10 cellular contexts compared by ENCODE assay signal in genomic region chr7:121752706-121753105, GRCh38.
DNase-seq lines count a peak whose midpoint lies in the region; ATAC-seq and TF ChIP-seq lines count a peak whose summit lies in the region.
"Had no signal": no experiment of that assay in that cellular context is flagged by ENCODE, and none has a peak within 500 bp of the region (broad histone marks: within the 10 kb centered on the region; RNA-seq: fewer than 3 reads in every experiment).

No MANE protein-coding gene starts in this region.

- peaks cover 21% of the 10 kb centered on the region; the same call in 1 of the 2 replicates for H3K27me3 ChIP-seq in MM.1S (replicated peaks; ENCODE audit: insufficient read depth, low read length)
- no peaks in the 10 kb centered on the region for H3K27me3 ChIP-seq in neural progenitor cell
- no peaks in the 10 kb centered on the region for H3K27me3 ChIP-seq in upper lobe of left lung

- H3K4me1 Mint-ChIP-seq in neural progenitor cell: peaks cover 41% of the 10 kb centered on the region
- H3K4me1 Mint-ChIP-seq in endothelial cell (ENCODE audit: unreplicated experiment): no peaks in the 10 kb centered on the region

- peaks cover 4% of the 10 kb centered on the region for H3K27me3 Mint-ChIP-seq in neural progenitor cell (ENCODE audit: insufficient read depth, low read depth)
- H3K27me3 Mint-ChIP-seq in endothelial cell (ENCODE audit: unreplicated experiment): no peaks in the 10 kb centered on the region

- no peaks in the 10 kb centered on the region for H3K9me2 ChIP-seq in MM.1S (replicated peaks; ENCODE audit: insufficient read depth, low read length)

- H3F3A ChIP-seq in MM.1S (ENCODE audit: insufficient read depth, low read length) (no peaks in the 10 kb centered on the region), neural progenitor cell (ENCODE audit: low read depth) (no peaks in the 10 kb centered on the region)

- H4K20me1 ChIP-seq in MM.1S (ENCODE audit: insufficient read depth, low read length) (no peaks in the 10 kb centered on the region), neural progenitor cell (ENCODE audit: low read depth) (no peaks in the 10 kb centered on the region)

- H3K9me3 Mint-ChIP-seq in neural progenitor cell: peaks cover 4% of the 10 kb centered on the region
- no peaks in the 10 kb centered on the region for H3K9me3 Mint-ChIP-seq in endothelial cell (ENCODE audit: unreplicated experiment)

- H3K4me2 ChIP-seq in MM.1S (ENCODE audit: low read depth, low read length): no peak overlapping the region
- no peak overlapping the region for H3K4me2 ChIP-seq in neural progenitor cell

- H3K4me3 Mint-ChIP-seq in neural progenitor cell (no peak overlapping the region), endothelial cell (ENCODE audit: unreplicated experiment) (no peak overlapping the region)

- TF ChIP-seq POLR2A in upper lobe of left lung (IDR thresholded peaks at IDR 0.05): no peak

- peak; percentile 6 for DNase-seq in GM10266 (ENCODE audit: extremely low spot score)
- peak; percentile 33 for DNase-seq in MM.1S
- DNase-seq in cerebellar cortex (ENCODE audit: low spot score): peak; percentile 5
- peak; percentile 52 for DNase-seq in neural progenitor cell (ENCODE audit: low spot score)
- no peak for DNase-seq in upper lobe of left lung
- DNase-seq in endothelial cell (ENCODE audit: low spot score): no peak
- DNase-seq: islet precursor cell; NK-92 treated with Interleukin-12 subunit alpha and Interleukin-12 subunit beta, amount 100 ng/mL, for 24 hours had no signal

- H3K27ac ChIP-seq in MM.1S (ENCODE audit: low read length): no peak overlapping the region
- H3K27ac ChIP-seq in neural progenitor cell: no peak overlapping the region
- no peak overlapping the region for H3K27ac ChIP-seq in upper lobe of left lung

- H3K4me3 ChIP-seq in MM.1S (ENCODE audit: low read length) (no peak overlapping the region), neural progenitor cell (no peak overlapping the region), upper lobe of left lung (no peak overlapping the region)

- TF ChIP-seq CTCF in GM10266 (IDR thresholded peaks at IDR 0.05; ENCODE audit: control insufficient read depth, insufficient read depth, low read depth, missing control alignments) (peak; percentile 28), MM.1S (IDR thresholded peaks at IDR 0.05; ENCODE audit: low read length) (peak; percentile 69), neural progenitor cell (IDR thresholded peaks at IDR 0.05) (peak; percentile 61), upper lobe of left lung (IDR thresholded peaks at IDR 0.05) (no peak), endothelial cell (IDR thresholded peaks at IDR 0.05; ENCODE audit: unreplicated experiment) (no peak)

- H3K9me3 ChIP-seq in MM.1S (replicated peaks; ENCODE audit: insufficient read depth, low read length) (no peaks in the 10 kb centered on the region), neural progenitor cell (ENCODE audit: low read depth) (no peaks in the 10 kb centered on the region), upper lobe of left lung (no peaks in the 10 kb centered on the region)

- H2AFZ ChIP-seq in MM.1S (ENCODE audit: low read length) (no peak overlapping the region), neural progenitor cell (replicated peaks) (no peak overlapping the region)

- H3K36me3 Mint-ChIP-seq in neural progenitor cell: no peaks in the 10 kb centered on the region
- H3K36me3 Mint-ChIP-seq in endothelial cell (ENCODE audit: low read depth, unreplicated experiment): no peaks in the 10 kb centered on the region

- TF ChIP-seq EP300 in upper lobe of left lung (IDR thresholded peaks at IDR 0.05): no peak

- WGBS in upper lobe of left lung, 2 donors: 32 to 34% methylated on average over 4 of the region's 4 CpGs

- H3K9ac ChIP-seq in MM.1S (ENCODE audit: low read length) (no peak overlapping the region), neural progenitor cell (no peak overlapping the region)

- H3K27ac Mint-ChIP-seq in neural progenitor cell (no peak overlapping the region), endothelial cell (ENCODE audit: unreplicated experiment) (no peak overlapping the region)

- no peak for ATAC-seq in upper lobe of left lung (ENCODE audit: low FRiP score in 2 of 2)
- ATAC-seq in GM21447 (IDR thresholded peaks at IDR 0.05; ENCODE audit: unreplicated experiment): no peak
- ATAC-seq in GM21423 (IDR thresholded peaks at IDR 0.05; ENCODE audit: unreplicated experiment): no peak

- H3K36me3 ChIP-seq in MM.1S (replicated peaks; ENCODE audit: insufficient read depth, low read length) (no peaks in the 10 kb centered on the region), neural progenitor cell (no peaks in the 10 kb centered on the region), upper lobe of left lung (no peaks in the 10 kb centered on the region)

- H3K79me2 ChIP-seq in MM.1S (ENCODE audit: low read length) (no peaks in the 10 kb centered on the region), neural progenitor cell (ENCODE audit: low read depth) (no peaks in the 10 kb centered on the region)

- H3K4me1 ChIP-seq in MM.1S (ENCODE audit: low read length) (no peaks in the 10 kb centered on the region), neural progenitor cell (peaks cover 25% of the 10 kb centered on the region), upper lobe of left lung (no peaks in the 10 kb centered on the region)

Comparison
In these comparisons a context has a peak if more than half of its experiments do, and no peak if none do; other contexts are left out.
1. DNase-seq: peak in GM10266 (single experiment), MM.1S (single experiment), cerebellar cortex (single experiment) and neural progenitor cell (single experiment); none in upper lobe of left lung (0 of 2) and endothelial cell (single experiment).
2. CTCF ChIP-seq: peak in GM10266 (single experiment), MM.1S (single experiment) and neural progenitor cell (single experiment); none in upper lobe of left lung (0 of 6) and endothelial cell (single experiment).